Comparison of ENCODE assay signal across 8 cellular contexts in the genomic region with DNA sequence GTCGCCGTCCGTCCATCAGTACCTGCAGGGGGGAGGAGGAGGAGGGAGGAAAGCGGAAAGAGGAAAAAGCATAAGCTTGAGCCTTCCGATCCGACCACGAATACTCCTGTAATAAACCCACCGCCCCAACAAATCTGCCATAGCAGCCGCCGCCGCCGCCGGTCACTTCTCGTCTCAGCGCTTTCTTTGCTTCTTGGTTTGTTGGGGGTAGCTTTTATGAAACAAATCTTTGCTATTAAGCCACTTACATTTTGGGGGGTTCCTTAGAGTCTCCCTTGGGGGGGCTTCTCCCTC. TPM values are rescaled to one million over a fixed set of nuclear protein-coding genes. Genes with fewer than 3 reads are reported as not detected.
DNase-seq lines count a peak whose midpoint lies in the region; ATAC-seq, FAIRE-seq and TF ChIP-seq lines count a peak whose summit lies in the region.

No MANE protein-coding gene starts in this region.

- TF ChIP-seq CTCF in WI38 (IDR thresholded peaks at IDR 0.05; ENCODE audit: low read depth, low read length) (no peak), kidney (IDR thresholded peaks at IDR 0.05; ENCODE audit: borderline replicate concordance, extremely low read depth, insufficient read depth) (no peak), tibial nerve (IDR thresholded peaks at IDR 0.05) (no peak)

- H3K4me1 Mint-ChIP-seq in activated naive CD4-positive, alpha-beta T cell treated with anti-CD3 and anti-CD28 coated beads, Interleukin-2, amount 50 U/mL, for 24 hours, result peaks cover 29% of the 10 kb centered on the region

- TF ChIP-seq POLR2A in tibial nerve (IDR thresholded peaks at IDR 0.05), result no peak

- 1 to 3% methylated on average over 15 of the region's 15 CpGs for WGBS in tibial nerve, 2 donors

- no peak for TF ChIP-seq EP300 in tibial nerve (IDR thresholded peaks at IDR 0.05)

- H3K9me3 ChIP-seq in kidney (ENCODE audit: control insufficient read depth in 1 of 2, low read length in 2 of 2) (no peaks in the 10 kb centered on the region), tibial nerve (no peaks in the 10 kb centered on the region)

- H3K27me3 Mint-ChIP-seq in activated naive CD4-positive, alpha-beta T cell treated with anti-CD3 and anti-CD28 coated beads, Interleukin-2, amount 50 U/mL, for 24 hours, result peaks cover 48% of the 10 kb centered on the region

- peak overlapping the region; percentile 68 for H3K4me3 Mint-ChIP-seq in activated naive CD4-positive, alpha-beta T cell treated with anti-CD3 and anti-CD28 coated beads, Interleukin-2, amount 50 U/mL, for 24 hours

- H3K36me3 ChIP-seq in kidney (ENCODE audit: control insufficient read depth in 1 of 2, insufficient read depth in 2 of 2, low read length in 2 of 2) (no peaks in the 10 kb centered on the region), tibial nerve (no peaks in the 10 kb centered on the region)

- FAIRE-seq in kidney (lab: Jason Lieb, UNC), result no peak

- H3K27ac ChIP-seq in kidney (ENCODE audit: low read depth in 2 of 2, low read length in 2 of 2) (no peak overlapping the region), tibial nerve (peak overlapping the region; percentile 72 to 92 (median 84))

- H3K9me3 Mint-ChIP-seq in activated naive CD4-positive, alpha-beta T cell treated with anti-CD3 and anti-CD28 coated beads, Interleukin-2, amount 50 U/mL, for 24 hours, result no peaks in the 10 kb centered on the region

- DNase-seq in activated naive CD4-positive, alpha-beta T cell (lab: John Stamatoyannopoulos, UW), result no peak
- DNase-seq in kidney (no peak), tibial nerve (ENCODE audit: low spot score in 2 of 2) (no peak), GM19238 (ENCODE audit: insufficient read length, low spot score) (no peak), ACHN (no peak)

- ATAC-seq in HG02623 (IDR thresholded peaks at IDR 0.05; ENCODE audit: unreplicated experiment), result no peak

- peak overlapping the region; percentile 48 to 51 for H3K9ac ChIP-seq in kidney (ENCODE audit: low read length in 2 of 2)

- H3K27me3 ChIP-seq in tibial nerve, result no peaks in the 10 kb centered on the region

- intact Hi-C loops in kidney (cut with DNase I), result no loop called here

- H3K4me3 ChIP-seq in WI38 (ENCODE audit: low read depth, low read length) (peak overlapping the region; percentile 58), kidney (ENCODE audit: low read length in 2 of 2) (peak overlapping the region; percentile 75 to 77), tibial nerve (peak overlapping the region; percentile 60 to 77 (median 75))

- no peaks in the 10 kb centered on the region for H3K36me3 Mint-ChIP-seq in activated naive CD4-positive, alpha-beta T cell treated with anti-CD3 and anti-CD28 coated beads, Interleukin-2, amount 50 U/mL, for 24 hours

- no peak overlapping the region for H3K27ac Mint-ChIP-seq in activated naive CD4-positive, alpha-beta T cell treated with anti-CD3 and anti-CD28 coated beads, Interleukin-2, amount 50 U/mL, for 24 hours

- H3K4me1 ChIP-seq in kidney (ENCODE audit: control insufficient read depth in 1 of 2, insufficient read depth in 1 of 2, low read depth in 1 of 2, low read length in 2 of 2), result peaks cover 0 to 6% of the 10 kb centered on the region in 2 donors
- peaks cover 0 to 34% (median 0%) of the 10 kb centered on the region in 4 donors for H3K4me1 ChIP-seq in tibial nerve

- in situ Hi-C loops in ACHN (cut with HindIII; ENCODE audit: low pct_ligation_motif_present, low pct_unique_long_range_greater_than_20kb, low sequenced_read_pairs), result no loop called here

RNA-seq across cellular contexts. Expression of a gene that starts 0.3 kb away (rescaled TPM):
- 2.2 TPM for total RNA-seq in kidney
- polyA plus RNA-seq in kidney (ENCODE audit: insufficient read depth, low read depth, low replicate concordance), result 0.26 TPM
- total RNA-seq in tibial nerve, result 10 to 100 TPM in 2 of 4 donors, 1 to 10 TPM in 2; 9.0 to 17.9 (median 11.4) TPM

Comparison
In these comparisons a context has a peak if more than half of its experiments do, and no peak if none do; other contexts are left out.
1. H3K27ac ChIP-seq: peak in tibial nerve (4 of 4); none in kidney (0 of 2).
2. Peak in every context shown above with its lines, with median percentiles within 50 percentile points of each other: H3K4me3 ChIP-seq.